ENCODE assay signal across 14 cellular contexts in the genomic region with DNA sequence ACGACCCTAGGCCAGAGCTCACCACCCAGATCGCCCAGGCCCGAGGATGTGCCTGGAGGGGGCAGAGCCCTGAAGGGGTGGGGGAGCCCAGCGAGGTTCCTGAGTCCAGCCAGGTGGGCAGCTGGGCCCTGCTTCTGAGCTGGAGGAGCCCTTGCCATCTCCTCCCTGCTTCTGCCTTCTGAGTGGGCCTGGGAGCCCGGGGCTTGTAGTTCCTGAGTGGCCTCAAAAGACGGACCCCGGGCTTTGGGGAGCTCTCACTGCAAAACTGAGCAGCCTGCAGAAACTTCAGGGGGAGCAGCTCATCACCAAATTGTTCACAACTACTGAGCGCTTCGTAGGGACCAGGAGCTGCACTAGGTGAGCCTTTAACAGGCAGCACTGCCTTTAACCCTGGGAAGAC.
A peak's percentile ranks its signal among the peaks of the same experiment; 100 is the strongest.
DNase-seq lines count a peak whose midpoint lies in the region; ATAC-seq, FAIRE-seq and TF ChIP-seq lines count a peak whose summit lies in the region.
"Had no signal": no experiment of that assay in that cellular context is flagged by ENCODE, and none has a peak within 500 bp of the region (broad histone marks: within the 10 kb centered on the region; RNA-seq: fewer than 3 reads in every experiment).

No MANE protein-coding gene starts in this region.

- TF ChIP-seq CTCF in CD4-positive, alpha-beta T cell (IDR thresholded peaks at IDR 0.05) = no peak
- TF ChIP-seq CTCF in right atrium auricular region (IDR thresholded peaks at IDR 0.05) = no peak
- TF ChIP-seq CTCF in spleen (IDR thresholded peaks at IDR 0.05 in 8 of 11, conservative IDR thresholded peaks at IDR 0.05 in 3 of 11) = no peak

- intact Hi-C loops in CD4-positive, alpha-beta T cell (cut with DNase I, micrococcal nuclease) = loop anchor here in 1 of 2 experiments (10.0 kb wide), 2 partner anchors 109 to 309 kb away; partner anchors contain the start of gene NCOR2
- intact Hi-C loops in spleen (cut with DNase I; ENCODE audit: low total_unique reads) = no loop called here

- no peak overlapping the region for H3K27ac ChIP-seq in CD4-positive, alpha-beta T cell (ENCODE audit: low read depth, low read length)
- H3K27ac ChIP-seq in SJSA1 (0 out of 2 replicates have a peak overlapping the region, but pooled peaks have one; percentile 2), right atrium auricular region (peak overlapping the region; percentile 21 to 85), spleen (peak overlapping the region in 5 of 8 donors; percentile 2 to 90 (median 88))
- H3K27ac ChIP-seq: parathyroid adenoma had no signal

- DNase-seq in CD4-positive, alpha-beta T cell = no peak
- DNase-seq in SJSA1 (ENCODE audit: low read depth in 1 of 2, low spot score in 2 of 2) = no peak
- no peak for DNase-seq in right atrium auricular region (ENCODE audit: low spot score)
- no peak for DNase-seq in spleen
- no peak for DNase-seq in middle frontal gyrus (ENCODE audit: extremely low spot score, low spot score)
- DNase-seq in anterior cingulate cortex (lab: John Stamatoyannopoulos, UW) = no peak
- DNase-seq in GM19239 (ENCODE audit: insufficient read length, low spot score) = no peak
- DNase-seq: activated CD4-positive, alpha-beta T cell treated with anti-CD3 and anti-CD28 coated beads, Interleukin-2, amount 50 U/mL, for 4 hours; C1 segment of cervical spinal cord; NCI-H1417 treated with DMSO at 0.1 percent for 48 hours had no signal

- no peak for TF ChIP-seq POLR2A in spleen (IDR thresholded peaks at IDR 0.05)

- peaks cover 46% of the 10 kb centered on the region for H3K4me1 ChIP-seq in SJSA1 (replicated peaks)
- peaks cover 0 to 72% of the 10 kb centered on the region in 2 donors for H3K4me1 ChIP-seq in right atrium auricular region
- H3K4me1 ChIP-seq in spleen = peaks cover 58 to 92% (median 85%) of the 10 kb centered on the region in 6 donors
- H3K4me1 ChIP-seq: parathyroid adenoma had no signal

- H3K4me1 Mint-ChIP-seq in CD4-positive, alpha-beta T cell (ENCODE audit: low read depth) = peaks cover 78% of the 10 kb centered on the region

- H3K4me3 Mint-ChIP-seq in CD4-positive, alpha-beta T cell = peak overlapping the region; percentile 89

- peaks cover 18% of the 10 kb centered on the region for H3K36me3 Mint-ChIP-seq in CD4-positive, alpha-beta T cell (ENCODE audit: low read depth)

- H3K27ac Mint-ChIP-seq in CD4-positive, alpha-beta T cell = peak overlapping the region; percentile 78

- ATAC-seq in CD4-positive, alpha-beta T cell (ENCODE audit: poor library complexity) = no peak
- ATAC-seq in GM21723 (IDR thresholded peaks at IDR 0.05; ENCODE audit: unreplicated experiment) = no peak
- ATAC-seq: K562 had no signal

- no peaks in the 10 kb centered on the region for H3K27me3 ChIP-seq in CD4-positive, alpha-beta T cell (ENCODE audit: control insufficient read depth, insufficient read depth, low read length)
- H3K27me3 ChIP-seq in SJSA1 (replicated peaks) (no peaks in the 10 kb centered on the region), right atrium auricular region (no peaks in the 10 kb centered on the region), spleen (replicated peaks in 1 of 7) (no peaks in the 10 kb centered on the region)

- H3K9me3 ChIP-seq in CD4-positive, alpha-beta T cell (ENCODE audit: control insufficient read depth, low read length) = no peaks in the 10 kb centered on the region
- H3K9me3 ChIP-seq in SJSA1 (replicated peaks) (no peaks in the 10 kb centered on the region), right atrium auricular region (no peaks in the 10 kb centered on the region), spleen (no peaks in the 10 kb centered on the region)

- H3K4me3 ChIP-seq in SJSA1 = no peak overlapping the region
- H3K4me3 ChIP-seq in right atrium auricular region = no peak overlapping the region
- no peak overlapping the region for H3K4me3 ChIP-seq in spleen
- H3K4me3 ChIP-seq: K562 had no signal

- POLR2A ChIA-PET in CD4-positive, alpha-beta T cell (lab: Charles Lee) = interaction anchor here (1.0 to 3.1 kb wide), 4 partner anchors 9 to 111 kb away, joined by 3 to 18 read pairs (median 4); no protein-coding TSS in a partner anchor

- FAIRE-seq in GM19239 (lab: Jason Lieb, UNC) = no peak
- FAIRE-seq: K562 had no signal

- 64 to 88% (median 85%) methylated on average over 3 to 9 of the region's 9 CpGs for WGBS in spleen, 5 donors

- peaks cover 78% of the 10 kb centered on the region for H3K36me3 ChIP-seq in SJSA1
- H3K36me3 ChIP-seq in right atrium auricular region = peaks cover 21% of the 10 kb centered on the region
- H3K36me3 ChIP-seq in spleen = peaks cover 0 to 48% (median 7%) of the 10 kb centered on the region in 6 donors

- no peaks in the 10 kb centered on the region for H3K27me3 Mint-ChIP-seq in CD4-positive, alpha-beta T cell

- H3K9me3 Mint-ChIP-seq in CD4-positive, alpha-beta T cell = no peaks in the 10 kb centered on the region
- H3K9me3 Mint-ChIP-seq: T-helper 1 cell treated with Interleukin-12 subunit alpha and Interleukin-12 subunit beta and Interleukin-4 antibody, amounts not matched to agents 30 μg/mL and 1 μg/mL, for 36 hours had no signal

- CTCF ChIA-PET in CD4-positive, alpha-beta T cell (lab: Charles Lee) = interaction anchor here (1.4 to 3.7 kb wide), 2 partner anchors 11 to 111 kb away, joined by 3 to 21 read pairs; no protein-coding TSS in a partner anchor
